Comparison of ENCODE assay signal across 25 cellular contexts in genomic region chr3:166186003-166186402, GRCh38.
DNase-seq lines count a peak whose midpoint lies in the region; ATAC-seq, FAIRE-seq and TF ChIP-seq lines count a peak whose summit lies in the region.
"Had no signal": no experiment of that assay in that cellular context is flagged by ENCODE, and none has a peak within 500 bp of the region (broad histone marks: within the 10 kb centered on the region; RNA-seq: fewer than 3 reads in every experiment).

No MANE protein-coding gene starts in this region.

- FAIRE-seq in astrocyte (lab: Jason Lieb, UNC): no peak
- FAIRE-seq: A549, D721Med, GM12891, GM18507 had no signal

- no peak overlapping the region for H2AFZ ChIP-seq in astrocyte (ENCODE audit: low read depth, low read length)
- peak overlapping the region; percentile 48 for H2AFZ ChIP-seq in neuron (ENCODE audit: low read depth, low read length)

- no TSS peak for BruUV-seq in MCF 10A (replicated peaks; lab: Mats Ljungman, UMichigan)

- DNase-seq in astrocyte (ENCODE audit: low read depth): no peak
- no peak for DNase-seq in pons (ENCODE audit: low spot score)
- no peak for DNase-seq in MCF 10A (ENCODE audit: unreplicated experiment)
- DNase-seq: 8988T; ACHN; AML-193; BE2C; CD4-positive, alpha-beta T cell; CD8-positive, alpha-beta memory T cell; DMS 273 treated with DMSO at 0.1 percent for 48 hours; DMS53; DMS79 treated with DMSO at 0.1 percent for 48 hours; GF-D8; GOT3 had no signal

- H3K9me3 Mint-ChIP-seq in astrocyte (ENCODE audit: unreplicated experiment) (no peaks in the 10 kb centered on the region), MCF 10A (ENCODE audit: unreplicated experiment) (no peaks in the 10 kb centered on the region)

- H3K4me2 ChIP-seq in astrocyte (ENCODE audit: low read length): no peak overlapping the region
- H3K4me2 ChIP-seq: A549; BLaER1 treated with 17β-estradiol and CSF1 and Interleukin-3, amounts not matched to agents 10 nM and 100 nM had no signal

- H3K27ac ChIP-seq in astrocyte (ENCODE audit: low read depth, low read length): no peak overlapping the region
- H3K27ac ChIP-seq: A549; BLaER1 treated with 17β-estradiol and CSF1 and Interleukin-3, amounts not matched to agents 10 nM and 100 nM had no signal

- no peaks in the 10 kb centered on the region for H4K20me1 ChIP-seq in astrocyte (ENCODE audit: insufficient read depth, low read length)
- H4K20me1 ChIP-seq: BLaER1 treated with 17β-estradiol and CSF1 and Interleukin-3, amounts not matched to agents 10 nM and 100 nM had no signal

- POLR2A ChIA-PET in MCF 10A (lab: Yijun Ruan, JAX): interaction anchor here (0.8 kb wide), 1 partner anchor 136 kb away, joined by 3 read pairs; no protein-coding TSS in a partner anchor

- TF ChIP-seq CTCF in astrocyte (IDR thresholded peaks at IDR 0.05; ENCODE audit: insufficient read depth, low read depth, low read length) (no peak), MCF 10A (IDR thresholded peaks at IDR 0.05; ENCODE audit: unreplicated experiment) (no peak)

- H3K4me3 Mint-ChIP-seq in astrocyte (ENCODE audit: unreplicated experiment) (no peak overlapping the region), MCF 10A (ENCODE audit: unreplicated experiment) (no peak overlapping the region)
- H3K4me3 Mint-ChIP-seq: CD14-positive monocyte; CD4-positive, alpha-beta T cell; CD8-positive, alpha-beta memory T cell had no signal

- CTCF ChIA-PET in MCF 10A (lab: Yijun Ruan, JAX): interaction anchor here (0.6 to 0.7 kb wide), 2 partner anchors 263 to 950 kb away, joined by 3 read pairs; no protein-coding TSS in a partner anchor

- H3K36me3 ChIP-seq in astrocyte (ENCODE audit: insufficient read depth, low read length) (no peaks in the 10 kb centered on the region), neuron (ENCODE audit: insufficient read depth, low read length) (no peaks in the 10 kb centered on the region)
- H3K36me3 ChIP-seq: BE2C; BLaER1 treated with 17β-estradiol and CSF1 and Interleukin-3, amounts not matched to agents 10 nM and 100 nM; HAP-1 had no signal

- no peaks in the 10 kb centered on the region for H3K27me3 ChIP-seq in astrocyte (ENCODE audit: insufficient read depth, low read length)
- H3K27me3 ChIP-seq in neuron (ENCODE audit: insufficient read depth, low read length): no peaks in the 10 kb centered on the region
- H3K27me3 ChIP-seq: BE2C; BLaER1 treated with 17β-estradiol and CSF1 and Interleukin-3, amounts not matched to agents 10 nM and 100 nM had no signal

- H3K9me3 ChIP-seq in astrocyte (ENCODE audit: insufficient read depth, low read depth, low read length): no peaks in the 10 kb centered on the region
- no peaks in the 10 kb centered on the region for H3K9me3 ChIP-seq in neuron (ENCODE audit: low read length)
- H3K9me3 ChIP-seq: A549; BE2C; BLaER1 treated with 17β-estradiol and CSF1 and Interleukin-3, amounts not matched to agents 10 nM and 100 nM; HAP-1 had no signal

- H3K9ac ChIP-seq in astrocyte (ENCODE audit: low read length): no peak overlapping the region
- H3K9ac ChIP-seq: BLaER1 treated with 17β-estradiol and CSF1 and Interleukin-3, amounts not matched to agents 10 nM and 100 nM had no signal

- no peaks in the 10 kb centered on the region for H3K27me3 Mint-ChIP-seq in astrocyte (ENCODE audit: low read depth, unreplicated experiment)
- no peaks in the 10 kb centered on the region for H3K27me3 Mint-ChIP-seq in MCF 10A (ENCODE audit: insufficient read depth, unreplicated experiment)
- H3K27me3 Mint-ChIP-seq: CD4-positive, alpha-beta T cell; CD8-positive, alpha-beta memory T cell had no signal

- ATAC-seq in HG02610 (IDR thresholded peaks at IDR 0.05; ENCODE audit: unreplicated experiment) (peak; percentile 57), GM21723 (IDR thresholded peaks at IDR 0.05; ENCODE audit: unreplicated experiment) (no peak), HG03280 (IDR thresholded peaks at IDR 0.05; ENCODE audit: unreplicated experiment) (no peak)
- ATAC-seq: A549 had no signal

- peaks cover 8% of the 10 kb centered on the region for H3K4me1 ChIP-seq in astrocyte (ENCODE audit: insufficient read depth, low read length)
- peaks cover 6% of the 10 kb centered on the region for H3K4me1 ChIP-seq in neuron (ENCODE audit: insufficient read depth, low read length)
- H3K4me1 ChIP-seq: A549; BE2C; BLaER1 treated with 17β-estradiol and CSF1 and Interleukin-3, amounts not matched to agents 10 nM and 100 nM; HAP-1 had no signal

- H3K4me1 Mint-ChIP-seq in astrocyte (ENCODE audit: low read depth, unreplicated experiment) (peaks cover 19% of the 10 kb centered on the region), MCF 10A (ENCODE audit: insufficient read depth, unreplicated experiment) (peaks cover 6% of the 10 kb centered on the region)
- H3K4me1 Mint-ChIP-seq: CD14-positive monocyte; CD8-positive, alpha-beta memory T cell had no signal

- intact Hi-C loops in MCF 10A (cut with micrococcal nuclease): no loop called here

- H3K36me3 Mint-ChIP-seq in astrocyte (ENCODE audit: low read depth, unreplicated experiment) (no peaks in the 10 kb centered on the region), MCF 10A (ENCODE audit: insufficient read depth, unreplicated experiment) (no peaks in the 10 kb centered on the region)
- H3K36me3 Mint-ChIP-seq: CD14-positive monocyte; CD8-positive, alpha-beta memory T cell had no signal

- H3K4me3 ChIP-seq in astrocyte (ENCODE audit: insufficient read depth, low read depth, low read length): no peak overlapping the region
- H3K4me3 ChIP-seq in neuron (ENCODE audit: low read length): no peak overlapping the region
- H3K4me3 ChIP-seq: A549; BLaER1 treated with 17β-estradiol and CSF1 and Interleukin-3, amounts not matched to agents 10 nM and 100 nM; HAP-1 had no signal

- H3K27ac Mint-ChIP-seq in astrocyte (ENCODE audit: unreplicated experiment) (peak overlapping the region; percentile 56), MCF 10A (ENCODE audit: low read depth, unreplicated experiment) (no peak overlapping the region)
- H3K27ac Mint-ChIP-seq: CD14-positive monocyte; CD4-positive, alpha-beta T cell; CD8-positive, alpha-beta memory T cell had no signal

- H3K79me2 ChIP-seq in astrocyte (ENCODE audit: insufficient read depth, low read length): no peaks in the 10 kb centered on the region
